ENCODE assay signal across 8 cellular contexts in the genomic region with DNA sequence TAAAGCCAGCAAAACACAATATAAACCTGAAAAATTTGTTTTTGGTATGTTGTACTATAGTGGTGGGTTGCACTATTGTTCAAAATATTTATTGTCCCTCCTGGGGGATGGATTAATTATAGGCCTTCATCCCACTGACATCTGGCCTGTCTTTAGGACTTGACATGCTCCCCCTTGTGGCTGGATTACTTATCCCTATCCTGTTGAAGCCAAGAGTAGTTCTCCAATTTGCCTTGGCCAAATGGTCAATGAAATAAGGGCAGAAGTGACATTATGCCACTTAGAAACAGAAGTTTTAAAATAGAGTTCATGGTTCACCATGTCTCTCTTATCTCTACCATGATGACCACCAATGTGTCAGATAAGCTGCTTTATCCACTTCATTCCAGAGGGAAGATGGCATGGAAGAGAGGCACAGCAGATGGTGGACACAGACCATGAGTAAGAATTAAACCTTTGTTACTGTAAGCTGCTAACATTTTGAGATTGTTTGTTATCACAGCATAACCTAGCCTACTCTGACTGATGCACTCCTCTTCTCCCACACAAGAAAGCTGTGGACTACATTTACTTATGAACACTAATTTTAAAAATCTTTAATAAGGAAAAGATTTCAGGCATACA. TPM values are rescaled to one million over a fixed set of nuclear protein-coding genes. Genes with fewer than 3 reads are reported as not detected.
DNase-seq lines count a peak whose midpoint lies in the region; ATAC-seq, FAIRE-seq and TF ChIP-seq lines count a peak whose summit lies in the region.

No MANE protein-coding gene starts in this region.

- H3K9ac ChIP-seq in fibroblast of lung (ENCODE audit: insufficient read depth, low read length): no peak overlapping the region

- H3K4me3 Mint-ChIP-seq in CD14-positive monocyte: no peak overlapping the region

- H3K4me3 ChIP-seq in PC-9: no peak overlapping the region
- no peak overlapping the region for H3K4me3 ChIP-seq in fibroblast of lung (replicated peaks in 1 of 4; ENCODE audit: control extremely low read depth in 1 of 4, insufficient read depth in 1 of 4, low read depth in 3 of 4, low read length in 4 of 4)
- H3K4me3 ChIP-seq in tibial artery: no peak overlapping the region

- H3K79me2 ChIP-seq in PC-9 (ENCODE audit: low read depth) (no peaks in the 10 kb centered on the region), fibroblast of lung (ENCODE audit: control insufficient read depth, insufficient read depth, low read length) (no peaks in the 10 kb centered on the region)

- H3K36me3 ChIP-seq in PC-9 (ENCODE audit: low read depth): no peaks in the 10 kb centered on the region
- H3K36me3 ChIP-seq in fibroblast of lung (ENCODE audit: control insufficient read depth, insufficient read depth, low read length): no peaks in the 10 kb centered on the region
- H3K36me3 ChIP-seq in tibial artery: no peaks in the 10 kb centered on the region

- BruUV-seq in PC-9 (replicated peaks; lab: Mats Ljungman, UMichigan): no TSS peak

- POLR2A ChIA-PET in PC-9 (lab: Charles Lee; ENCODE audit: unreplicated experiment): no interaction called here

- H3K4me1 ChIP-seq in PC-9 (replicated peaks; ENCODE audit: insufficient read depth) (peaks cover 10% of the 10 kb centered on the region), fibroblast of lung (ENCODE audit: control insufficient read depth, extremely low read depth, insufficient read depth, low read length) (peaks cover 3% of the 10 kb centered on the region), tibial artery (no peaks in the 10 kb centered on the region)

- H3K36me3 Mint-ChIP-seq in CD14-positive monocyte: no peaks in the 10 kb centered on the region

- H3K27me3 ChIP-seq in PC-9 (ENCODE audit: insufficient read depth, low read depth) (no peaks in the 10 kb centered on the region), fibroblast of lung (ENCODE audit: control insufficient read depth, insufficient read depth, low read length) (no peaks in the 10 kb centered on the region), tibial artery (no peaks in the 10 kb centered on the region)

- no peaks in the 10 kb centered on the region for H3K4me1 Mint-ChIP-seq in CD14-positive monocyte

- H3K27me3 Mint-ChIP-seq in CD14-positive monocyte (ENCODE audit: low read depth in 3 of 3): peaks cover 0 to 4% (median 3%) of the 10 kb centered on the region in 3 donors

- H3K9me3 Mint-ChIP-seq in CD14-positive monocyte: peaks cover 0 to 11% (median 8%) of the 10 kb centered on the region in 7 donors

- ATAC-seq in GM21360 (IDR thresholded peaks at IDR 0.05; ENCODE audit: unreplicated experiment): no peak

- H2AFZ ChIP-seq in PC-9 (no peak overlapping the region), fibroblast of lung (ENCODE audit: low read length) (no peak overlapping the region)

- H4K20me1 ChIP-seq in PC-9 (ENCODE audit: insufficient read depth): no peaks in the 10 kb centered on the region
- no peaks in the 10 kb centered on the region for H4K20me1 ChIP-seq in fibroblast of lung (ENCODE audit: control insufficient read depth, extremely low read depth, insufficient read depth, low read length)

- no peaks in the 10 kb centered on the region; the same call in 1 of the 2 replicates for H3K9me2 ChIP-seq in PC-9 (ENCODE audit: insufficient read depth)

- H3K4me2 ChIP-seq in PC-9 (no peak overlapping the region), fibroblast of lung (ENCODE audit: extremely low read depth, insufficient read depth, low read length) (no peak overlapping the region)

- peaks cover 10% of the 10 kb centered on the region; the same call in 1 of the 2 replicates for H3F3A ChIP-seq in PC-9 (ENCODE audit: insufficient read depth, low read depth)

- no peak for DNase-seq in CD14-positive monocyte (ENCODE audit: low spot score)
- no peak for DNase-seq in GM19239 (ENCODE audit: insufficient read length, low spot score)
- DNase-seq in PC-9: no peak
- DNase-seq in fibroblast of lung (ENCODE audit: low read depth in 2 of 2): peak; percentile 23 to 45
- no peak for DNase-seq in tibial artery
- no peak for DNase-seq in GM19240 (ENCODE audit: insufficient read length, low spot score)
- DNase-seq in NCI-H1092 treated with DMSO at 0.1 percent for 48 hours (lab: John Stamatoyannopoulos, UW): no peak

- no peak overlapping the region for H3K27ac Mint-ChIP-seq in CD14-positive monocyte

- intact Hi-C loops in CD14-positive monocyte (cut with micrococcal nuclease): no loop called here
- intact Hi-C loops in PC-9 (cut with micrococcal nuclease; ENCODE audit: unreplicated experiment): loop anchor here (10.0 kb wide), 1 partner anchor 58 kb away; no protein-coding TSS in a partner anchor
- intact Hi-C loops in tibial artery (cut with DNase I; ENCODE audit: low total_unique reads): no loop called here

- H3K27ac ChIP-seq in PC-9: no peak overlapping the region
- no peak overlapping the region for H3K27ac ChIP-seq in fibroblast of lung (ENCODE audit: insufficient read depth, low read length)
- no peak overlapping the region for H3K27ac ChIP-seq in tibial artery

- peak; percentile 85 for TF ChIP-seq CTCF in CD14-positive monocyte (IDR thresholded peaks at IDR 0.05)
- peak; percentile 77 for TF ChIP-seq CTCF in PC-9 (conservative IDR thresholded peaks at IDR 0.05)
- TF ChIP-seq CTCF in fibroblast of lung (conservative IDR thresholded peaks at IDR 0.05 in 1 of 2, IDR thresholded peaks at IDR 0.05 in 1 of 2; ENCODE audit: low read depth in 1 of 2, low read length in 2 of 2): peak; percentile 33 to 60
- peak; percentile 16 to 18 for TF ChIP-seq CTCF in tibial artery (IDR thresholded peaks at IDR 0.05)

- peak; percentile 26 for FAIRE-seq in GM19239 (lab: Jason Lieb, UNC)

- H3K9me3 ChIP-seq in PC-9 (ENCODE audit: insufficient read depth, low read depth): peaks cover 5% of the 10 kb centered on the region; the same call in 1 of the 2 replicates
- no peaks in the 10 kb centered on the region for H3K9me3 ChIP-seq in fibroblast of lung (ENCODE audit: control insufficient read depth, insufficient read depth, low read depth, low read length)
- H3K9me3 ChIP-seq in tibial artery: no peaks in the 10 kb centered on the region

- CTCF ChIA-PET in PC-9 (lab: Charles Lee): interaction anchor here (0.6 kb wide), 1 partner anchor 1098 kb away, joined by 7 read pairs; no protein-coding TSS in a partner anchor

RNA-seq across cellular contexts. Expression of a gene that starts 29.2 kb away (rescaled TPM):
- polyA plus RNA-seq in CD14-positive monocyte: not detected
- total RNA-seq in PC-9 (2021): 62.5 and 77.5 TPM in 2 replicates
- total RNA-seq in fibroblast of lung: 10.3 and 34.3 TPM in 2 replicates
- polyA plus RNA-seq in fibroblast of lung: 2.3 and 3.5 TPM in 2 replicates
- polyA plus RNA-seq in fibroblast of lung (2012): 4.7 and 6.7 TPM in 2 replicates
- polyA minus RNA-seq in fibroblast of lung (ENCODE audit: low replicate concordance): 4.9 and 11.8 TPM in 2 replicates

RNA-seq across cellular contexts. Expression of a gene that starts 31.3 kb away (rescaled TPM):
- polyA plus RNA-seq in CD14-positive monocyte: 1 to 10 TPM; 2.8 TPM
- 15.1 and 19.4 TPM in 2 replicates for total RNA-seq in PC-9 (2021)
- 17.0 and 20.8 TPM in 2 replicates for total RNA-seq in fibroblast of lung
- polyA plus RNA-seq in fibroblast of lung: 13.2 and 19.5 TPM in 2 replicates
- polyA plus RNA-seq in fibroblast of lung (2012): 8.1 and 11.7 TPM in 2 replicates
- polyA minus RNA-seq in fibroblast of lung (ENCODE audit: low replicate concordance): 1.1 and 3.1 TPM in 2 replicates

RNA-seq across cellular contexts. Expression of a gene that starts 31.4 kb away (rescaled TPM):
- polyA plus RNA-seq in CD14-positive monocyte (10 to 100 TPM; 13.4 to 14.9 TPM), fibroblast of lung (10.4 and 15.0 TPM in 2 replicates)
- total RNA-seq in PC-9 (2021) (12.9 and 15.5 TPM in 2 replicates), fibroblast of lung (29.7 and 31.1 TPM in 2 replicates)
- polyA plus RNA-seq in fibroblast of lung (2012): 7.4 and 8.8 TPM in 2 replicates
- 1.9 TPM in 1 of 2 replicates, not detected in the other for polyA minus RNA-seq in fibroblast of lung (ENCODE audit: low replicate concordance)

Comparison
In these comparisons a context has a peak if more than half of its experiments do, and no peak if none do; other contexts are left out.
1. DNase-seq: peak in fibroblast of lung (2 of 2); none in CD14-positive monocyte (single experiment), GM19239 (single experiment), PC-9 (0 of 2), tibial artery (0 of 2), GM19240 (single experiment) and NCI-H1092 treated with DMSO at 0.1 percent for 48 hours (single experiment).
2. CTCF ChIP-seq: peak in every context shown above with its lines; median percentile 85 in CD14-positive monocyte; 77 in PC-9; 46 in fibroblast of lung; 17 in tibial artery.